Comparison of ENCODE assay signal across 15 cellular contexts in genomic region chr17:27541326-27542023, GRCh38.
A peak's percentile ranks its signal among the peaks of the same experiment; 100 is the strongest.
DNase-seq lines count a peak whose midpoint lies in the region; ATAC-seq and TF ChIP-seq lines count a peak whose summit lies in the region.
"Had no signal": no experiment of that assay in that cellular context is flagged by ENCODE, and none has a peak within 500 bp of the region (broad histone marks: within the 10 kb centered on the region; RNA-seq: fewer than 3 reads in every experiment).

No MANE protein-coding gene starts in this region.

- H3K79me1 ChIP-seq in neuronal stem cell (ENCODE audit: low read depth, low read length): no peaks in the 10 kb centered on the region

- no peak overlapping the region for H3K14ac ChIP-seq in neuronal stem cell (ENCODE audit: low read length)

- no peak overlapping the region for H4K8ac ChIP-seq in neuronal stem cell (ENCODE audit: low read depth, low read length)

- H3K27me3 ChIP-seq in right cardiac atrium (ENCODE audit: control insufficient read depth, insufficient read depth): no peaks in the 10 kb centered on the region
- no peaks in the 10 kb centered on the region for H3K27me3 ChIP-seq in breast epithelium
- H3K27me3 ChIP-seq in neuronal stem cell (ENCODE audit: control insufficient read depth in 3 of 3, insufficient read depth in 3 of 3, low read depth in 1 of 3, low read length in 3 of 3): no peaks in the 10 kb centered on the region
- H3K27me3 ChIP-seq in vagina: no peaks in the 10 kb centered on the region
- H3K27me3 ChIP-seq: cardiac muscle cell had no signal

- H3K9me3 ChIP-seq in right cardiac atrium (ENCODE audit: control insufficient read depth, low read length) (no peaks in the 10 kb centered on the region), breast epithelium (no peaks in the 10 kb centered on the region), neuronal stem cell (replicated peaks in 1 of 2; ENCODE audit: control insufficient read depth in 2 of 2, insufficient read depth in 1 of 2, low read depth in 1 of 2, low read length in 2 of 2) (no peaks in the 10 kb centered on the region), vagina (no peaks in the 10 kb centered on the region)
- H3K9me3 ChIP-seq: thoracic aorta had no signal

- peaks cover 10% of the 10 kb centered on the region for H3K4me1 ChIP-seq in right cardiac atrium (ENCODE audit: control insufficient read depth, insufficient read depth, low read length)
- H3K4me1 ChIP-seq in breast epithelium: peaks cover 0 to 6% of the 10 kb centered on the region in 2 donors
- H3K4me1 ChIP-seq in neuronal stem cell (ENCODE audit: control insufficient read depth in 2 of 2, insufficient read depth in 1 of 2, low read depth in 1 of 2, low read length in 2 of 2): peaks cover 0 to 2% of the 10 kb centered on the region in 2 donors
- H3K4me1 ChIP-seq in vagina: peaks cover 59% of the 10 kb centered on the region

- no peak overlapping the region for H3K4ac ChIP-seq in neuronal stem cell (ENCODE audit: low read length)

- intact Hi-C loops in right cardiac atrium (cut with DNase I) (loop anchor here in 1 of 4 donors (10.0 kb wide), 1 partner anchor 47 kb away; no protein-coding TSS in a partner anchor), Right ventricle myocardium superior (cut with DNase I) (no loop called here), breast epithelium (cut with DNase I; ENCODE audit: low total_unique reads) (no loop called here), vagina (cut with DNase I) (no loop called here)

- H2BK12ac ChIP-seq in neuronal stem cell (ENCODE audit: low read length): no peak overlapping the region

- H3K18ac ChIP-seq in neuronal stem cell (ENCODE audit: low read length): no peak overlapping the region

- no peak overlapping the region for H2BK5ac ChIP-seq in neuronal stem cell (ENCODE audit: low read length)

- H3K23ac ChIP-seq in neuronal stem cell (ENCODE audit: low read depth, low read length, poor library complexity): peak overlapping the region; percentile 40

- in situ Hi-C loops in GM13976 (cut with MboI; ENCODE audit: low sequenced_read_pairs, unreplicated experiment): loop anchor here (10.0 kb wide), 1 partner anchor 167 kb away; no protein-coding TSS in a partner anchor

- no peak overlapping the region for H2AFZ ChIP-seq in neuronal stem cell (ENCODE audit: low read length)

- H3K4me3 ChIP-seq in right cardiac atrium (ENCODE audit: low read length) (no peak overlapping the region), breast epithelium (no peak overlapping the region), neuronal stem cell (ENCODE audit: low read length in 2 of 2) (no peak overlapping the region), vagina (no peak overlapping the region)
- H3K4me3 ChIP-seq: cardiac muscle cell had no signal

- TF ChIP-seq CTCF in breast epithelium (IDR thresholded peaks at IDR 0.05): no peak
- TF ChIP-seq CTCF in vagina (IDR thresholded peaks at IDR 0.05): no peak
- no peak for TF ChIP-seq CTCF in GM13976 (IDR thresholded peaks at IDR 0.05; ENCODE audit: borderline replicate concordance, control extremely low read depth, extremely low read depth, insufficient read depth, missing control alignments)

- H2AK5ac ChIP-seq in neuronal stem cell (ENCODE audit: low read depth, low read length): no peak overlapping the region

- ATAC-seq in right cardiac atrium: no peak
- ATAC-seq in Right ventricle myocardium superior (ENCODE audit: poor library complexity): no peak
- ATAC-seq: left colon, Panc1 had no signal

- no peak overlapping the region for H2BK15ac ChIP-seq in neuronal stem cell (ENCODE audit: low read length)

- peak overlapping the region; percentile 16 for H4K91ac ChIP-seq in neuronal stem cell (ENCODE audit: low read depth, low read length, poor library complexity)

- H3K4me2 ChIP-seq in neuronal stem cell (ENCODE audit: insufficient read depth, low read length, poor library complexity, severe bottlenecking): no peak overlapping the region

- DNase-seq in right cardiac atrium (peak in 2 of 3 donors; percentile 5 to 17), Right ventricle myocardium superior (no peak), breast epithelium (ENCODE audit: low spot score in 2 of 2) (no peak), neuronal stem cell (ENCODE audit: low spot score) (no peak), vagina (ENCODE audit: extremely low spot score in 2 of 2) (no peak), RKO (ENCODE audit: low spot score) (no peak), GM13976 (ENCODE audit: low spot score) (no peak)
- no peak for DNase-seq in activated CD8-positive, alpha-beta memory T cell treated with anti-CD3 and anti-CD28 coated beads for 24 hours
- DNase-seq: head of caudate nucleus, left colon, NCI-H1048, NCI-H345 had no signal

- H3K36me3 ChIP-seq in breast epithelium: no peaks in the 10 kb centered on the region
- H3K36me3 ChIP-seq in neuronal stem cell (replicated peaks in 1 of 2; ENCODE audit: control insufficient read depth in 2 of 2, insufficient read depth in 2 of 2, low read length in 2 of 2): no peaks in the 10 kb centered on the region
- no peaks in the 10 kb centered on the region for H3K36me3 ChIP-seq in vagina
- H3K36me3 ChIP-seq: cardiac muscle cell, thoracic aorta had no signal

- no peak overlapping the region for H2BK120ac ChIP-seq in neuronal stem cell (ENCODE audit: low read depth, low read length)

- TF ChIP-seq POLR2A in breast epithelium (IDR thresholded peaks at IDR 0.05) (no peak), vagina (IDR thresholded peaks at IDR 0.05) (no peak)

- H3K27ac ChIP-seq in right cardiac atrium (ENCODE audit: low read length): peak overlapping the region; percentile 77
- peak overlapping the region; percentile 74 to 93 for H3K27ac ChIP-seq in breast epithelium
- no peak overlapping the region for H3K27ac ChIP-seq in neuronal stem cell (replicated peaks; ENCODE audit: low read length)
- H3K27ac ChIP-seq in vagina: peak overlapping the region; percentile 73
- H3K27ac ChIP-seq: cardiac muscle cell had no signal

- H3K9ac ChIP-seq in neuronal stem cell (ENCODE audit: low read depth, low read length, poor library complexity): no peak overlapping the region

- WGBS in right cardiac atrium: 92% methylated on average over 5 of the region's 5 CpGs
- no CpG with 5 or more reads among the region's 5 CpGs for WGBS in neuronal stem cell (ENCODE audit: extremely low coverage in 2 of 2, insufficient read length in 2 of 2, insufficient replicate concordance in 1 of 2), 2 donors

Comparison
In these comparisons a context has a peak if more than half of its experiments do, and no peak if none do; other contexts are left out.
1. DNase-seq: peak in right cardiac atrium (2 of 3); none in Right ventricle myocardium superior (single experiment), breast epithelium (0 of 2), neuronal stem cell (single experiment), vagina (0 of 2), RKO (single experiment), activated CD8-positive, alpha-beta memory T cell treated with anti-CD3 and anti-CD28 coated beads for 24 hours (single experiment) and GM13976 (single experiment).